Comparison of ENCODE assay signal across 17 cellular contexts in genomic region chr11:71293961-71294782, GRCh38. TPM values are rescaled to one million over a fixed set of nuclear protein-coding genes. Genes with fewer than 3 reads are reported as not detected.
"Had no signal": no experiment of that assay in that cellular context is flagged by ENCODE, and none has a peak within 500 bp of the region (broad histone marks: within the 10 kb centered on the region; RNA-seq: fewer than 3 reads in every experiment).

No MANE protein-coding gene starts in this region.

- H3K4me1 ChIP-seq: adrenal gland, lower lobe of right lung had no signal

- H3K4me2 ChIP-seq: SK-N-SH had no signal

- H3K27me3 ChIP-seq: cardiac muscle cell, neutrophil had no signal

- FAIRE-seq: colon, small intestine had no signal

- H3K9me3 ChIP-seq: adrenal gland, lower lobe of right lung, neutrophil, SK-N-SH, suprapubic skin had no signal

- DNase-seq: activated CD4-positive, alpha-beta T cell treated with anti-CD3 and anti-CD28 coated beads, Interleukin-2, amount 50 U/mL, for 48 hours; activated CD8-positive, alpha-beta memory T cell treated with anti-CD3 and anti-CD28 coated beads, Interleukin-2, amount 10 ng/mL, durations not matched to agents 7 days and 5 days; activated T-cell treated with anti-CD3 and anti-CD28 coated beads, Interleukin-2, amount 50 U/mL, for 24 hours; effector CD8-positive, alpha-beta T cell; foreskin melanocyte; lower lobe of right lung; naive B cell; right cardiac atrium; SK-N-SH; small intestine; stimulated activated naive CD8-positive, alpha-beta T cell treated with anti-CD3 and anti-CD28 coated beads, Interleukin-15, Interleukin-2, amounts not matched to agents 100 U/mL and 50 U/mL, for 24 hours; T-helper 1 cell had no signal

- H3K4me3 ChIP-seq: adrenal gland, cardiac muscle cell, lower lobe of right lung, suprapubic skin had no signal

- ATAC-seq: activated CD8-positive, alpha-beta memory T cell treated with anti-CD3 and anti-CD28 coated beads, Interleukin-2, amount 10 ng/mL, durations not matched to agents 7 days and 5 days; lower lobe of right lung; right cardiac atrium; stimulated activated naive CD8-positive, alpha-beta T cell treated with anti-CD3 and anti-CD28 coated beads, Interleukin-15, Interleukin-2, amounts not matched to agents 100 U/mL and 50 U/mL, for 24 hours had no signal

- H3K36me3 ChIP-seq: adrenal gland, cardiac muscle cell, lower lobe of right lung, neutrophil, suprapubic skin had no signal

- H3K9ac ChIP-seq: SK-N-SH had no signal

- H3K27ac ChIP-seq: adrenal gland, cardiac muscle cell, lower lobe of right lung, neutrophil, suprapubic skin had no signal

RNA-seq across cellular contexts. Expression of gene SHANK2, which starts 41.8 kb away (rescaled TPM):
- total RNA-seq: activated CD8-positive, alpha-beta memory T cell treated with anti-CD3 and anti-CD28 coated beads, Interleukin-2, amount 10 ng/mL, durations not matched to agents 7 days and 5 days had no signal
- polyA plus RNA-seq: cardiac muscle cell had no signal
